8 cellular contexts compared by ENCODE assay signal in genomic region chr1:197924516-197925123, GRCh38. TPM values are rescaled to one million over a fixed set of nuclear protein-coding genes. Genes with fewer than 3 reads are reported as not detected.
A peak's percentile ranks its signal among the peaks of the same experiment; 100 is the strongest.
DNase-seq lines count a peak whose midpoint lies in the region; ATAC-seq and TF ChIP-seq lines count a peak whose summit lies in the region.

No MANE protein-coding gene starts in this region.

- no peak overlapping the region for H3K27ac Mint-ChIP-seq in endodermal cell

- no TSS peak for BruUV-seq in Panc1 (replicated peaks; lab: Mats Ljungman, UMichigan)

- H3F3A ChIP-seq in neural cell (ENCODE audit: insufficient read depth, low read length, poor library complexity, severe bottlenecking), result no peaks in the 10 kb centered on the region

- H3K4me3 ChIP-seq in Panc1 (ENCODE audit: low read depth in 2 of 2, low read length in 2 of 2), result no peak overlapping the region
- H3K4me3 ChIP-seq in endodermal cell (ENCODE audit: low read length), result no peak overlapping the region
- no peak overlapping the region for H3K4me3 ChIP-seq in neural cell (ENCODE audit: low read length)

- H3K27ac ChIP-seq in Panc1 (ENCODE audit: low read length) (no peak overlapping the region), endodermal cell (ENCODE audit: low read depth, low read length) (no peak overlapping the region), neural cell (ENCODE audit: low read length) (no peak overlapping the region)

- peaks cover 16% of the 10 kb centered on the region for H3K4me1 Mint-ChIP-seq in endodermal cell

- peaks cover 9% of the 10 kb centered on the region for H3K27me3 ChIP-seq in Panc1 (ENCODE audit: control insufficient read depth, insufficient read depth, low read length)
- peaks cover 48% of the 10 kb centered on the region for H3K27me3 ChIP-seq in endodermal cell (ENCODE audit: control insufficient read depth, insufficient read depth, low read length, poor library complexity, severe bottlenecking)
- peaks cover 31% of the 10 kb centered on the region for H3K27me3 ChIP-seq in neural cell (ENCODE audit: insufficient read depth, low read depth, low read length)

- DNase-seq in NCI-H1417 (lab: John Stamatoyannopoulos, UW), result peak; percentile 1 to 74 (median 25)
- DNase-seq in NCI-H1417 treated with DMSO at 0.1 percent for 48 hours (lab: John Stamatoyannopoulos, UW), result no peak
- peak; percentile 33 for DNase-seq in HS-5 (ENCODE audit: low read depth)
- DNase-seq in Panc1 (ENCODE audit: low read depth, low spot score), result no peak
- DNase-seq in endodermal cell, result peak; percentile 77
- DNase-seq in GM19238 (ENCODE audit: insufficient read length, low spot score), result no peak

- in situ Hi-C loops in Panc1 (cut with HindIII; ENCODE audit: low pct_unique_long_range_greater_than_20kb, low sequenced_read_pairs), result no loop called here

- no peak overlapping the region for H2AFZ ChIP-seq in neural cell (ENCODE audit: low read depth, low read length)

- H3K4me2 ChIP-seq in neural cell (ENCODE audit: low read length), result no peak overlapping the region

- no peaks in the 10 kb centered on the region for H3K9me2 ChIP-seq in neural cell (ENCODE audit: insufficient read depth, low read length)

- H3K36me3 ChIP-seq in Panc1 (ENCODE audit: control insufficient read depth, insufficient read depth, low read length) (no peaks in the 10 kb centered on the region), endodermal cell (ENCODE audit: control insufficient read depth, insufficient read depth, low read length) (no peaks in the 10 kb centered on the region), neural cell (ENCODE audit: insufficient read depth, low read length) (no peaks in the 10 kb centered on the region)

- CTCF ChIA-PET in Panc1 (lab: Charles Lee), result interaction anchor here (0.6 to 0.7 kb wide), 2 partner anchors 48 to 405 kb away, joined by 3 read pairs; no protein-coding TSS in a partner anchor

- peak; percentile 74 for TF ChIP-seq RAD21 in neural cell (conservative IDR thresholded peaks at IDR 0.05)

- no peaks in the 10 kb centered on the region for H3K79me2 ChIP-seq in neural cell (replicated peaks; ENCODE audit: insufficient read depth, low read length)

- intact Hi-C loops in Panc1 (cut with micrococcal nuclease; ENCODE audit: unreplicated experiment), result loop anchor here (5.0 to 10.0 kb wide), 3 partner anchors 307 to 540 kb away; no protein-coding TSS in a partner anchor

- H3K4me1 ChIP-seq in Panc1 (ENCODE audit: control insufficient read depth, insufficient read depth, low read length), result no peaks in the 10 kb centered on the region; the same call in 1 of the 2 replicates
- peaks cover 2% of the 10 kb centered on the region for H3K4me1 ChIP-seq in endodermal cell (ENCODE audit: control insufficient read depth, insufficient read depth, low read length)

- no peaks in the 10 kb centered on the region for H3K36me3 Mint-ChIP-seq in endodermal cell (ENCODE audit: low read depth)

- peak; percentile 74 for TF ChIP-seq CTCF in Panc1 (IDR thresholded peaks at IDR 0.05)
- peak; percentile 86 for TF ChIP-seq CTCF in endodermal cell (conservative IDR thresholded peaks at IDR 0.05)
- TF ChIP-seq CTCF in neural cell (IDR thresholded peaks at IDR 0.05; ENCODE audit: poor library complexity, severe bottlenecking), result peak; percentile 70

- H3K9me3 Mint-ChIP-seq in endodermal cell, result no peaks in the 10 kb centered on the region

- no peak for TF ChIP-seq EP300 in neural cell (conservative IDR thresholded peaks at IDR 0.05; ENCODE audit: poor library complexity, severe bottlenecking)

- H3K9me3 ChIP-seq in Panc1 (ENCODE audit: control insufficient read depth, insufficient read depth, low read depth, low read length), result no peaks in the 10 kb centered on the region
- no peaks in the 10 kb centered on the region for H3K9me3 ChIP-seq in endodermal cell (ENCODE audit: control insufficient read depth, low read length)
- no peaks in the 10 kb centered on the region for H3K9me3 ChIP-seq in neural cell (ENCODE audit: low read length)

- peaks cover 68% of the 10 kb centered on the region for H3K27me3 Mint-ChIP-seq in endodermal cell (ENCODE audit: insufficient read depth)

- POLR2A ChIA-PET in Panc1 (lab: Charles Lee), result no interaction called here

- H3K9ac ChIP-seq in endodermal cell (ENCODE audit: extremely low read depth, low read length, poor library complexity, severe bottlenecking) (no peak overlapping the region), neural cell (ENCODE audit: low read length) (no peak overlapping the region)

- ATAC-seq in GM21515 (IDR thresholded peaks at IDR 0.05; ENCODE audit: unreplicated experiment) (peak; percentile 72), Panc1 (peak; percentile 82)

- no peak overlapping the region for H3K4me3 Mint-ChIP-seq in endodermal cell

- 13% methylated on average over 2 of the region's 4 CpGs; no CpG with 5 or more reads in 1 of the 2 experiments for WGBS in endodermal cell (ENCODE audit: insufficient coverage in 1 of 2, insufficient read length in 1 of 2), 2 experiments

- no peaks in the 10 kb centered on the region for H4K20me1 ChIP-seq in neural cell (ENCODE audit: insufficient read depth)

TF ChIP-seq in neural cell, 6 proteins besides CTCF, POLR2A, EP300 and RAD21:
- TF ChIP-seq SMC3 (conservative IDR thresholded peaks at IDR 0.05; ENCODE audit: poor library complexity) (peak; percentile 77), EZH2 (IDR thresholded peaks at IDR 0.05; ENCODE audit: borderline replicate concordance, insufficient read depth, low read length, poor library complexity, severe bottlenecking) (no peak)

RNA-seq across cellular contexts. Expression of gene LHX9, which starts 7.4 kb away (rescaled TPM):
- total RNA-seq in Panc1 (2021; ENCODE audit: unreplicated experiment), result not detected
- not detected for polyA plus RNA-seq in Panc1 (2012; ENCODE audit: insufficient read length)
- not detected for total RNA-seq in endodermal cell
- 7.5 TPM for polyA plus RNA-seq in endodermal cell (2013, experiment 1 of 2)
- polyA plus RNA-seq in endodermal cell (2013, experiment 2 of 2), result 6.1 TPM
- polyA plus RNA-seq in neural cell, result 0.37 and 1.3 TPM in 2 replicates
- 0.69 and 2.2 TPM in 2 replicates for polyA minus RNA-seq in neural cell

RNA-seq across cellular contexts. Expression of gene C1orf53, which starts 22.2 kb away (rescaled TPM):
- 7.2 TPM for total RNA-seq in Panc1 (2021; ENCODE audit: unreplicated experiment)
- polyA plus RNA-seq in Panc1 (2012; ENCODE audit: insufficient read length), result 5.8 TPM
- total RNA-seq in endodermal cell, result 1 to 10 TPM; 1.7 to 3.5 TPM
- polyA plus RNA-seq in endodermal cell (2013, experiment 1 of 2), result 2.4 TPM
- polyA plus RNA-seq in endodermal cell (2013, experiment 2 of 2), result 3.4 TPM
- polyA plus RNA-seq in neural cell, result 1.1 and 2.6 TPM in 2 replicates
- not detected in 2 replicates for polyA minus RNA-seq in neural cell

Comparison
In these comparisons a context has a peak if more than half of its experiments do, and no peak if none do; other contexts are left out.
1. DNase-seq: peak in NCI-H1417 (3 of 3), HS-5 (single experiment) and endodermal cell (single experiment); none in NCI-H1417 treated with DMSO at 0.1 percent for 48 hours (single experiment), Panc1 (single experiment) and GM19238 (single experiment).
2. Peak in every context shown above with its lines, with median percentiles within 50 percentile points of each other: CTCF ChIP-seq.